Comparison of ENCODE assay signal across 9 cellular contexts in the genomic region with DNA sequence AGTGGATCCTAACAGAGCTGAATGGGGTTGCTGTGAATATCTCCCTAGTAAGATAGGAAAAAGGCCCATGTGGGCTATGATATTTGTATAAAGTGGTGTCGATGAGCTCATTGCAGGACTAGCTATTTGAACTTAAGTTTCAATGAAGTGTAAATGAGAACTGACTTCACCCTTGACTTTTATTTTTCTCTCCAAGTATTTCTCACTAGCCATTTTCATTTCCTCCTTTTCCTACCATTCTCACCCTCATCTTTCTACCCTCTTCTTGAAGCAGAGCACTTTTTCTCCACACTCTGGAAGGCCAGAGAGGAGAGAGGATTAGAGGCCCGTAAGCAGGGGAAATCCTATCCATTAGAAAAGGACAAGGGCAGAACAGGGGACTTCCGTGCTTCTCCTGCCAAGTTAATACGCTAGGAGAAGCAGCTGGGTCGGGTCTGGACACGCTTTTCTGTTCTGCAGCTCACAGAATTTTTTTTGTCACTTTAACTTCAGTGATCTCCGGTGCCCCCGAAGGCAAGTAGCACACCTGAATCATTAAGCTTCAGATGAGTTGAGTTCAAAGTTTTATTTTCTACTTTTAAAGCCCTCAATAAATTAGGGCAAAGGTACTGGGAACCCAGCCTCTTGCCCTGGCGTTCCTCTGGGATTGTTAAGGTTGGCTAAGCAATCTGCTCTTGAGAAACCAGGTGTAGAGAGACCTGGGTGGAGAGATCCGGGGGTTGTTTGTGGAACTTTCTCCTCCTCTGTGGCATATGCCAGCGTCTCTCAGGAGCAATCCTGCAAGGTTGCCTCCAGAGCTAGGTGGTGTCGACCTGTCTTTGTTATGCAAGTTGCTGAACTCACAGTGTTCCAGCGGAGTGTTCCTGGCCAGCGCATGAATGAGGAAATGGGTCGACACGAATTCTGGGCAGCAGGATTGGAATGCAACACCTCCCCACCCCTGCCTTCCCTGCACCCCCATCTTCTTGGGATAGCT. TPM values are rescaled to one million over a fixed set of nuclear protein-coding genes. Genes with fewer than 3 reads are reported as not detected.
A peak's percentile ranks its signal among the peaks of the same experiment; 100 is the strongest.
DNase-seq lines count a peak whose midpoint lies in the region; ATAC-seq and TF ChIP-seq lines count a peak whose summit lies in the region.
"Had no signal": no experiment of that assay in that cellular context is flagged by ENCODE, and none has a peak within 500 bp of the region (broad histone marks: within the 10 kb centered on the region; RNA-seq: fewer than 3 reads in every experiment).

No MANE protein-coding gene starts in this region.

- peak overlapping the region; percentile 84 to 92 (median 88) for H3K27ac ChIP-seq in esophagus muscularis mucosa (replicated peaks in 1 of 4)
- H3K27ac ChIP-seq in ovary: peak overlapping the region; percentile 70 to 96

- DNase-seq in HFFc6: no peak
- DNase-seq in NCI-H2171 (lab: John Stamatoyannopoulos, UW): peak; percentile 72
- no peak for DNase-seq in esophagus muscularis mucosa (ENCODE audit: extremely low spot score)
- DNase-seq in ovary: peak in 4 of 5 donors; percentile 28 to 55 (median 38)
- no peak for DNase-seq in SK-N-DZ (ENCODE audit: low spot score)
- DNase-seq in cerebellar nuclear complex (lab: John Stamatoyannopoulos, UW): no peak
- DNase-seq in T-helper 2 cell: no peak

- H3K9me3 ChIP-seq in esophagus muscularis mucosa (no peaks in the 10 kb centered on the region), ovary (no peaks in the 10 kb centered on the region)
- H3K9me3 ChIP-seq: neutrophil had no signal

- H3K27me3 Mint-ChIP-seq in HFFc6 (ENCODE audit: insufficient read depth): peaks cover under 1% of the 10 kb centered on the region

- no peaks in the 10 kb centered on the region for H3K27me3 ChIP-seq in esophagus muscularis mucosa
- H3K27me3 ChIP-seq in ovary: no peaks in the 10 kb centered on the region

- H3K27ac Mint-ChIP-seq in HFFc6: peak overlapping the region; percentile 68

- TF ChIP-seq EP300 in esophagus muscularis mucosa (IDR thresholded peaks at IDR 0.05): no peak
- TF ChIP-seq EP300 in ovary (IDR thresholded peaks at IDR 0.05): no peak

- H3K4me1 ChIP-seq in esophagus muscularis mucosa (peaks cover 16 to 34% (median 29%) of the 10 kb centered on the region in 4 donors), ovary (ENCODE audit: insufficient read depth) (peaks cover 14% of the 10 kb centered on the region)

- H3K36me3 Mint-ChIP-seq in HFFc6 (ENCODE audit: low read depth): no peaks in the 10 kb centered on the region

- no peaks in the 10 kb centered on the region for H3K9me3 Mint-ChIP-seq in HFFc6

- ATAC-seq in GM18502 (IDR thresholded peaks at IDR 0.05; ENCODE audit: poor library complexity, unreplicated experiment): peak; percentile 59

- WGBS in esophagus muscularis mucosa: 57% methylated on average over 15 of the region's 16 CpGs
- 51 to 60% (median 56%) methylated on average over 16 of the region's 16 CpGs for WGBS in ovary, 3 donors

- H3K4me3 ChIP-seq in esophagus muscularis mucosa: peak overlapping the region in 1 of 4 donors; percentile 52
- H3K4me3 ChIP-seq in ovary: no peak overlapping the region

- no peaks in the 10 kb centered on the region for H3K36me3 ChIP-seq in esophagus muscularis mucosa
- no peaks in the 10 kb centered on the region for H3K36me3 ChIP-seq in ovary
- H3K36me3 ChIP-seq: neutrophil had no signal

- TF ChIP-seq CTCF in HFFc6 (IDR thresholded peaks at IDR 0.05) (no peak), esophagus muscularis mucosa (IDR thresholded peaks at IDR 0.05) (no peak), ovary (IDR thresholded peaks at IDR 0.05) (no peak)

- intact Hi-C loops in esophagus muscularis mucosa (cut with DNase I) (loop anchor here (2.0 to 5.0 kb wide), 2 partner anchors 34 to 54 kb away; no protein-coding TSS in a partner anchor), ovary (cut with DNase I) (loop anchor here in 2 of 4 donors (2.0 to 5.0 kb wide), 2 partner anchors 56 kb away; a partner anchor contains a TSS)

- peaks cover 20% of the 10 kb centered on the region for H3K4me1 Mint-ChIP-seq in HFFc6 (ENCODE audit: low read depth)

- H3K4me3 Mint-ChIP-seq in HFFc6: no peak overlapping the region

- TF ChIP-seq POLR2A in esophagus muscularis mucosa (IDR thresholded peaks at IDR 0.05; ENCODE audit: low read depth) (no peak), ovary (IDR thresholded peaks at IDR 0.05) (no peak)

RNA-seq across cellular contexts. Expression of a gene that starts 56.2 kb away (rescaled TPM):
- total RNA-seq in HFFc6 (2021; fragmentation: NEBNext Ultra II Directional; extraction: Animal tissue kit (Norgen Biotek cat#: 25700)): 10 to 100 TPM; 32.5 to 44.3 (median 36.5) TPM
- total RNA-seq in esophagus muscularis mucosa (10 to 100 TPM; 55.0 to 87.2 (median 72.7) TPM), ovary (100 to 1,000 TPM in 6 of 7 donors, 10 to 100 TPM in 1; 96.3 to 144 (median 106) TPM)
- polyA plus RNA-seq in ovary: 10 to 100 TPM; 33.2 to 58.5 TPM
- 20.0 and 22.4 TPM in 2 replicates for polyA plus RNA-seq in SK-N-DZ (2014; cell fraction: cytosol; rRNA removed)
- polyA plus RNA-seq in SK-N-DZ (2014; cell fraction: nucleus; rRNA removed): 19.8 and 26.1 TPM in 2 replicates

Comparison
In these comparisons a context has a peak if more than half of its experiments do, and no peak if none do; other contexts are left out.
1. DNase-seq: peak in NCI-H2171 (single experiment) and ovary (4 of 5); none in HFFc6 (single experiment), esophagus muscularis mucosa (single experiment), SK-N-DZ (single experiment), cerebellar nuclear complex (0 of 2) and T-helper 2 cell (0 of 5).